Comparison of ENCODE assay signal across 22 cellular contexts in the genomic region with DNA sequence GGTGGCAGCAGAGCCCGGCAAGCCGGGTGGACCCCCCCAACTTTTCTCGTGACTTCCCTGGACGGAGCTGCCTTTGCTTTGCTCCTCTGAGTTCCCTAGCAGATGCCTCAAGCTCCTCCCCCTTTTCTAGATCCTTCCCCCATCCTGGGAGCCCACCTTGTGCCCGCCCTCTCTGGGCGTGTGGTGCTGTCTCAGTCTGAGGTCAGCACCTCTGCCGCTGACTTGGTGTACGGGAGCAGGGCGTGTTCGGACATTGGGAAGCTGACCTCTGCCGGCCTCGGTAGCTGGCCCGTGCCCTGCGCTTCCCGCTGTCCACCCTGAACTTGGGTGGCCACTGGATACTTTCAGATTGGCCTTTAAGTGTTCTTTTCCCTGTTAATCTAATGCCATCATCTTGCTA. TPM values are rescaled to one million over a fixed set of nuclear protein-coding genes. Genes with fewer than 3 reads are reported as not detected.
DNase-seq lines count a peak whose midpoint lies in the region; ATAC-seq and TF ChIP-seq lines count a peak whose summit lies in the region.
"Had no signal": no experiment of that assay in that cellular context is flagged by ENCODE, and none has a peak within 500 bp of the region (broad histone marks: within the 10 kb centered on the region; RNA-seq: fewer than 3 reads in every experiment).

No MANE protein-coding gene starts in this region.

- TF ChIP-seq CTCF in right lobe of liver (IDR thresholded peaks at IDR 0.05) (no peak), testis (IDR thresholded peaks at IDR 0.05) (no peak)

- DNase-seq in activated T-cell treated with anti-CD3 and anti-CD28 coated beads, Interleukin-2, amount 50 U/mL, for 48 hours = peak; percentile 2 to 3
- DNase-seq in activated T-cell treated with anti-CD3 and anti-CD28 coated beads, Interleukin-2, amount 50 U/mL, for 24 hours = no peak
- peak in 1 of 3 donors; percentile 86 for DNase-seq in right lobe of liver
- DNase-seq in substantia nigra (lab: John Stamatoyannopoulos, UW) = no peak
- DNase-seq in testis = no peak
- no peak for DNase-seq in stimulated activated naive B cell treated with anti-CD40 and anti-IgM and Interleukin-4, amounts not matched to agents 10 μg/mL and 1 μg/mL and 100 μg/mL, for 72 hours
- DNase-seq: DMS53; GF-D8; HCEC 1CT; IMR-90; NCI-H1092 treated with DMSO at 0.1 percent for 48 hours; NCI-H1436 treated with DMSO at 0.1 percent for 48 hours; NCI-H1930; NCI-H510A treated with DMSO at 0.1 percent for 48 hours; NCI-H748 treated with DMSO at 0.1 percent for 48 hours; NK-92 treated with Interleukin-12 subunit alpha and Interleukin-12 subunit beta, amount 100 ng/mL, for 24 hours; SIG-M5 had no signal

- peak in 3 of 4 donors; percentile 26 to 80 (median 33) for ATAC-seq in right lobe of liver
- ATAC-seq in GM21717 (IDR thresholded peaks at IDR 0.05; ENCODE audit: unreplicated experiment) = no peak
- ATAC-seq in stimulated activated naive B cell treated with anti-CD40 and anti-IgM and Interleukin-4, amounts not matched to agents 10 μg/mL and 1 μg/mL and 100 μg/mL, for 72 hours (replicated peaks) = no peak

- no peaks in the 10 kb centered on the region for H3K9me3 Mint-ChIP-seq in activated T-cell treated with anti-CD3 and anti-CD28 coated beads, Interleukin-2, amount 50 U/mL, for 24 hours
- peaks cover 6% of the 10 kb centered on the region in 2 donors for H3K9me3 Mint-ChIP-seq in stimulated activated naive B cell treated with anti-CD40 and anti-IgM and Interleukin-4, amounts not matched to agents 10 μg/mL and 1 μg/mL and 100 μg/mL, for 72 hours

- H3K4me3 ChIP-seq in right lobe of liver (peak overlapping the region in 1 of 3 donors; percentile 8), testis (no peak overlapping the region)

- peak overlapping the region; percentile 47 for H3K27ac ChIP-seq in cingulate gyrus (ENCODE audit: low read depth, low read length)
- peak overlapping the region; percentile 22 to 79 (median 27) for H3K27ac ChIP-seq in right lobe of liver
- H3K27ac ChIP-seq in substantia nigra (ENCODE audit: low read depth, low read length, poor library complexity, severe bottlenecking) = peak overlapping the region; percentile 68
- H3K27ac ChIP-seq in testis = no peak overlapping the region
- H3K27ac ChIP-seq: KMS-11, RWPE1 had no signal

- H3K4me1 ChIP-seq in right lobe of liver = peaks cover 0 to 42% (median 17%) of the 10 kb centered on the region in 4 donors
- no peaks in the 10 kb centered on the region for H3K4me1 ChIP-seq in testis

- H3K27me3 Mint-ChIP-seq in activated T-cell treated with anti-CD3 and anti-CD28 coated beads, Interleukin-2, amount 50 U/mL, for 24 hours = no peaks in the 10 kb centered on the region
- H3K27me3 Mint-ChIP-seq in stimulated activated naive B cell treated with anti-CD40 and anti-IgM and Interleukin-4, amounts not matched to agents 10 μg/mL and 1 μg/mL and 100 μg/mL, for 72 hours = no peaks in the 10 kb centered on the region

- H3K9me3 ChIP-seq in right lobe of liver = no peaks in the 10 kb centered on the region
- no peaks in the 10 kb centered on the region for H3K9me3 ChIP-seq in testis

- no peak overlapping the region for H3K4me3 Mint-ChIP-seq in activated T-cell treated with anti-CD3 and anti-CD28 coated beads, Interleukin-2, amount 50 U/mL, for 24 hours
- no peak overlapping the region for H3K4me3 Mint-ChIP-seq in stimulated activated naive B cell treated with anti-CD40 and anti-IgM and Interleukin-4, amounts not matched to agents 10 μg/mL and 1 μg/mL and 100 μg/mL, for 72 hours
- H3K4me3 Mint-ChIP-seq: CD14-positive monocyte had no signal

- H3K27me3 ChIP-seq in right lobe of liver = no peaks in the 10 kb centered on the region
- H3K27me3 ChIP-seq in testis = no peaks in the 10 kb centered on the region

- intact Hi-C loops in right lobe of liver (cut with DNase I) (no loop called here), testis (cut with DNase I; ENCODE audit: low total_unique reads) (no loop called here)

- H3K27ac Mint-ChIP-seq in activated T-cell treated with anti-CD3 and anti-CD28 coated beads, Interleukin-2, amount 50 U/mL, for 24 hours = no peak overlapping the region
- H3K27ac Mint-ChIP-seq in stimulated activated naive B cell treated with anti-CD40 and anti-IgM and Interleukin-4, amounts not matched to agents 10 μg/mL and 1 μg/mL and 100 μg/mL, for 72 hours = no peak overlapping the region

- WGBS in right lobe of liver (ENCODE audit: insufficient coverage, low coverage, low lambda C conversion rate, missing lambda C conversion rate) = no CpG with 5 or more reads among the region's 15 CpGs
- 92 to 96% methylated on average over 15 of the region's 15 CpGs for WGBS in testis, 2 donors

- peaks cover 7% of the 10 kb centered on the region for H3K4me1 Mint-ChIP-seq in activated T-cell treated with anti-CD3 and anti-CD28 coated beads, Interleukin-2, amount 50 U/mL, for 24 hours (ENCODE audit: low read depth)
- peaks cover 0 to 2% of the 10 kb centered on the region in 2 donors for H3K4me1 Mint-ChIP-seq in stimulated activated naive B cell treated with anti-CD40 and anti-IgM and Interleukin-4, amounts not matched to agents 10 μg/mL and 1 μg/mL and 100 μg/mL, for 72 hours
- H3K4me1 Mint-ChIP-seq: CD14-positive monocyte had no signal

- TF ChIP-seq POLR2A in right lobe of liver (IDR thresholded peaks at IDR 0.05) (no peak), testis (IDR thresholded peaks at IDR 0.05) (no peak)

- peaks cover 95% of the 10 kb centered on the region for H3K36me3 Mint-ChIP-seq in activated T-cell treated with anti-CD3 and anti-CD28 coated beads, Interleukin-2, amount 50 U/mL, for 24 hours (ENCODE audit: low read depth)
- peaks cover 65 to 90% of the 10 kb centered on the region in 2 donors for H3K36me3 Mint-ChIP-seq in stimulated activated naive B cell treated with anti-CD40 and anti-IgM and Interleukin-4, amounts not matched to agents 10 μg/mL and 1 μg/mL and 100 μg/mL, for 72 hours

- H3K36me3 ChIP-seq in right lobe of liver = peaks cover 0 to 32% (median 9%) of the 10 kb centered on the region in 4 donors
- H3K36me3 ChIP-seq in testis (ENCODE audit: low read depth, missing control alignments) = no peaks in the 10 kb centered on the region

RNA-seq across cellular contexts. Expression of a gene that starts 19.6 kb away (rescaled TPM):
- total RNA-seq in right lobe of liver (1 to 10 TPM in 1 of 6 experiments, under 1 TPM in 5; 0.11 to 1.1 (median 0.50) TPM), testis (1 to 10 TPM; 2.8 to 7.5 TPM)
- polyA plus RNA-seq in testis (ENCODE audit: insufficient read depth, low read depth, low replicate concordance) = 2.1 TPM
- polyA plus RNA-seq: CD14-positive monocyte had no signal

RNA-seq across cellular contexts. Expression of a gene that starts 19.7 kb away (rescaled TPM):
- 10 to 100 TPM; 24.4 to 54.2 (median 35.9) TPM for total RNA-seq in right lobe of liver
- 10 to 100 TPM; 19.6 to 40.2 TPM for total RNA-seq in testis
- polyA plus RNA-seq in testis (ENCODE audit: insufficient read depth, low read depth, low replicate concordance) = 24.6 TPM

RNA-seq across cellular contexts. Expression of a gene that starts 58.0 kb away (rescaled TPM):
- total RNA-seq in right lobe of liver (under 1 TPM in 4 of 6 experiments, not detected in 2; 0.04 to 0.19 (median 0.11) TPM), testis (under 1 TPM; 0.16 to 0.37 TPM)
- polyA plus RNA-seq in testis (ENCODE audit: insufficient read depth, low read depth, low replicate concordance) = 0.29 TPM

Comparison
In these comparisons a context has a peak if more than half of its experiments do, and no peak if none do; other contexts are left out.
1. DNase-seq: peak in activated T-cell treated with anti-CD3 and anti-CD28 coated beads, Interleukin-2, amount 50 U/mL, for 48 hours (2 of 2); none in activated T-cell treated with anti-CD3 and anti-CD28 coated beads, Interleukin-2, amount 50 U/mL, for 24 hours (single experiment), substantia nigra (0 of 49), testis (single experiment) and stimulated activated naive B cell treated with anti-CD40 and anti-IgM and Interleukin-4, amounts not matched to agents 10 μg/mL and 1 μg/mL and 100 μg/mL, for 72 hours (single experiment).
2. H3K27ac ChIP-seq: peak in cingulate gyrus (single experiment), right lobe of liver (3 of 3) and substantia nigra (single experiment); none in testis (0 of 2).
3. ATAC-seq: peak in right lobe of liver (3 of 4); none in GM21717 (single experiment) and stimulated activated naive B cell treated with anti-CD40 and anti-IgM and Interleukin-4, amounts not matched to agents 10 μg/mL and 1 μg/mL and 100 μg/mL, for 72 hours (0 of 2).